In genomic region chr16:67741118-67741517, GRCh38 we compare ENCODE assay signal across 1 cellular context.
TF ChIP-seq lines count a peak whose summit lies in the region.

No MANE protein-coding gene starts in this region.

TF ChIP-seq in HCT116, 20 proteins besides CTCF, POLR2A, EP300 and RAD21 (continued from another document):
- TF ChIP-seq, protein P1, sequence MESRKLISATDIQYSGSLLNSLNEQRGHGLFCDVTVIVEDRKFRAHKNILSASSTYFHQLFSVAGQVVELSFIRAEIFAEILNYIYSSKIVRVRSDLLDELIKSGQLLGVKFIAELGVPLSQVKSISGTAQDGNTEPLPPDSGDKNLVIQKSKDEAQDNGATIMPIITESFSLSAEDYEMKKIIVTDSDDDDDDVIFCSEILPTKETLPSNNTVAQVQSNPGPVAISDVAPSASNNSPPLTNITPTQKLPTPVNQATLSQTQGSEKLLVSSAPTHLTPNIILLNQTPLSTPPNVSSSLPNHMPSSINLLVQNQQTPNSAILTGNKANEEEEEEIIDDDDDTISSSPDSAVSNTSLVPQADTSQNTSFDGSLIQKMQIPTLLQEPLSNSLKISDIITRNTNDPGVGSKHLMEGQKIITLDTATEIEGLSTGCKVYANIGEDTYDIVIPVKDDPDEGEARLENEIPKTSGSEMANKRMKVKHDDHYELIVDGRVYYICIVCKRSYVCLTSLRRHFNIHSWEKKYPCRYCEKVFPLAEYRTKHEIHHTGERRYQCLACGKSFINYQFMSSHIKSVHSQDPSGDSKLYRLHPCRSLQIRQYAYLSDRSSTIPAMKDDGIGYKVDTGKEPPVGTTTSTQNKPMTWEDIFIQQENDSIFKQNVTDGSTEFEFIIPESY (IDR thresholded peaks at IDR 0.05; ENCODE audit: extremely low read depth, insufficient replicate concordance, low read length): no peak
- no peak for TF ChIP-seq EZH2phosphoT487 (IDR thresholded peaks at IDR 0.05; ENCODE audit: borderline replicate concordance)
- no peak for TF ChIP-seq SRF (IDR thresholded peaks at IDR 0.05; ENCODE audit: low read depth)
- no peak for TF ChIP-seq YY1 (IDR thresholded peaks at IDR 0.05; ENCODE audit: extremely low read depth, insufficient replicate concordance, low read depth, low read length)
- no peak for TF ChIP-seq ELF1 (IDR thresholded peaks at IDR 0.05; ENCODE audit: borderline replicate concordance, low read depth)
- no peak for TF ChIP-seq TCF7L2 (IDR thresholded peaks at IDR 0.05; ENCODE audit: borderline replicate concordance, extremely low read depth, insufficient read depth, insufficient read length)
- TF ChIP-seq, protein P2, sequence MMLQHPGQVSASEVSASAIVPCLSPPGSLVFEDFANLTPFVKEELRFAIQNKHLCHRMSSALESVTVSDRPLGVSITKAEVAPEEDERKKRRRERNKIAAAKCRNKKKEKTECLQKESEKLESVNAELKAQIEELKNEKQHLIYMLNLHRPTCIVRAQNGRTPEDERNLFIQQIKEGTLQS (IDR thresholded peaks at IDR 0.05): no peak
- TF ChIP-seq EGR1 (IDR thresholded peaks at IDR 0.05; ENCODE audit: low read depth): no peak
